In the genomic region with DNA sequence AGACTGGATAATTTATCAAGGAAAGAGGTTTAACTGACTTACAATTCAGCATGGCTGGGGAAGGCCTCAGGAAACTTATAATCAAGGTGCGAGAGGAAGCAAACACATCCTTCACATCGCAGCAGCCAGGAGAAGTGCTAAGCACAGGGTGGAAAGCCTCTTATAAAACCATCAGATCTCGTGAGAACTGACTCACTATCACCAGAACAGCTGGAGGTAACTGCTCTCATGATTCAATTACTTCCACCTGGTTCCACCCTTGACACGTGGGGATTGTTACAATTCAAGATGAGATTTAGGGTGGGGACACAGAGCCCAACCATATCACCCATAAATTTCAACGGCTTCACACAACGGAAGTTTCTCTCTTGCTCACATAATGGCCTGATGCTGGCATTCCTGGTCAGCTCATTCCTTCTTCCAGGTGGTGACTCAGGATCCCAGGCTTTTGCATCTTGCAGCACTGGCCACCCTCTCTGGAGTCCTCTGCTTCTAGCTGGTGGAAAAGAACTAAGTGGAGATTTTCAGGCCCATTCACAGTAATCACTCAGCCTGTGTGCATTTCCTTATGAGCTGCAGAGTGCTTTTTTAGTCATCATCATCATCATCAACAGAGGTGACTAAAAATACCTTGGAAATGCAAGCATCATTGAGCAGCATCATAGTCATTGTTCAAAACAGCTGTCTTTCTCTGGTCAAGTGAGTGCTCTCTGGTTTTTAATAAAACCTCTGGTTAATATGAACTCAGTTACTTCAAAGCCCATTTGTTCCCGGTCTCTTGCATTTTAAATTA, we compare ENCODE assay signal across 12 cellular contexts.
A peak's percentile ranks its signal among the peaks of the same experiment; 100 is the strongest.
DNase-seq lines count a peak whose midpoint lies in the region; ATAC-seq and TF ChIP-seq lines count a peak whose summit lies in the region.
"Had no signal": no experiment of that assay in that cellular context is flagged by ENCODE, and none has a peak within 500 bp of the region (broad histone marks: within the 10 kb centered on the region; RNA-seq: fewer than 3 reads in every experiment).

No MANE protein-coding gene starts in this region.

- H3K4me1 ChIP-seq in BLaER1 (peaks cover 54% of the 10 kb centered on the region), upper lobe of left lung (no peaks in the 10 kb centered on the region)

- TF ChIP-seq EP300 in upper lobe of left lung (IDR thresholded peaks at IDR 0.05) = no peak

- H3K27me3 ChIP-seq in BLaER1 (no peaks in the 10 kb centered on the region), upper lobe of left lung (no peaks in the 10 kb centered on the region)

- H3K9me3 ChIP-seq in BLaER1 (peaks cover 18% of the 10 kb centered on the region), upper lobe of left lung (no peaks in the 10 kb centered on the region)

- H3K36me3 ChIP-seq in BLaER1 = no peaks in the 10 kb centered on the region
- H3K36me3 ChIP-seq in upper lobe of left lung = no peaks in the 10 kb centered on the region

- ATAC-seq in GM19023 (IDR thresholded peaks at IDR 0.05; ENCODE audit: unreplicated experiment) = peak; percentile 69
- peak; percentile 52 for ATAC-seq in HG02642 (IDR thresholded peaks at IDR 0.05; ENCODE audit: poor library complexity, unreplicated experiment)
- ATAC-seq in HG03520 (IDR thresholded peaks at IDR 0.05; ENCODE audit: unreplicated experiment) = peak; percentile 83
- ATAC-seq in upper lobe of left lung (ENCODE audit: low FRiP score in 2 of 2) = no peak

- no peak for TF ChIP-seq POLR2A in upper lobe of left lung (IDR thresholded peaks at IDR 0.05)

- no peak for TF ChIP-seq CTCF in upper lobe of left lung (IDR thresholded peaks at IDR 0.05)

- no peaks in the 10 kb centered on the region for H4K20me1 ChIP-seq in BLaER1

- peak overlapping the region; percentile 68 for H3K9ac ChIP-seq in BLaER1

- H3K4me2 ChIP-seq in BLaER1 = peak overlapping the region; percentile 81

- peak overlapping the region; percentile 56 for H3K4me3 ChIP-seq in BLaER1
- no peak overlapping the region for H3K4me3 ChIP-seq in upper lobe of left lung

- H3K27ac ChIP-seq in BLaER1 (peak overlapping the region; percentile 74), upper lobe of left lung (no peak overlapping the region)

- DNase-seq in stimulated activated naive CD4-positive, alpha-beta T cell treated with Interleukin-2 at 50 U/mL for 16 hours (lab: John Stamatoyannopoulos, UW) = no peak
- DNase-seq in iPS-NIHi7 (ENCODE audit: extremely low spot score) (no peak), upper lobe of left lung (no peak), EL (no peak)
- DNase-seq: activated CD4-positive, CD25-positive, alpha-beta regulatory T cell treated with anti-CD3 and anti-CD28 coated beads, Interleukin-2, amount 50 U/mL, for 72 hours; foreskin melanocyte; SHP77; T-helper 2 cell had no signal

- 79 to 86% methylated on average over 7 of the region's 7 CpGs for WGBS in upper lobe of left lung, 2 donors

Comparison
In these comparisons a context has a peak if more than half of its experiments do, and no peak if none do; other contexts are left out.
1. ATAC-seq: peak in GM19023 (single experiment), HG02642 (single experiment) and HG03520 (single experiment); none in upper lobe of left lung (0 of 2).